8 cellular contexts compared by ENCODE assay signal in the genomic region with DNA sequence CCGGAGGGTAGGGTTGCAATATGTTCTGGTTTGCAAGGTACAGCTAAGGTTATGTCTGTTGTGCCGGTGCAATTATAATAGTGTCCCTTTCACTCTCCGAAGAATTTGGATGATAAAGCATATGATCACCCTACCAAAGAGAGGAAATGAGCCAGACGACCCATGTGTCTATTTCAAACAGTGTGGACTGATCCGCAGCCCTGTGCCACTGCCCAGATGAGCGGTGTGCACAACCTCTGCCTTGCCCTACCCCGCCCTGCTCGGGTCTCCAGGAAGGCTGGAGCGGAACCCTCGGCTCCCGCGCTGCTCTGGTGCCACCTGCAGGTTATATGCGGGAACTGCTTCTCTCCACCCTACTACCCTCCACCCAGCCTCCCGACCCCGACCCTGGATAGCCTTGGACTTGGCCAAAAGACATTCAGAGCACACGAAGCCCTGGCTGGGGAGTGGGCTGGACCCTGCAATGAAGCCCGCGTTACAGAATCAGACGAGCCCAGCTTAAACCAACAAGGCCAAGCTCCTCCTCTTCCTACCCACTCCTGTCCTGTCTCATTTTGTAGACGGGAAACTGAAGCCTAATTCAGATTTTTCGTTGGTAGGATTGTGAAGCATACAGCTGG.
DNase-seq lines count a peak whose midpoint lies in the region; ATAC-seq and TF ChIP-seq lines count a peak whose summit lies in the region.

No MANE protein-coding gene starts in this region.

- H3K27ac ChIP-seq in right cardiac atrium (ENCODE audit: low read length) = no peak overlapping the region

- TF ChIP-seq CTCF in AG04449 (IDR thresholded peaks at IDR 0.05; ENCODE audit: insufficient read depth, low read length, missing control alignments) = peak; percentile 85

- CTCF ChIA-PET in AG04449 (lab: Yijun Ruan, JAX) = interaction anchor here (0.5 to 4.9 kb wide), 28 partner anchors 8 to 596 kb away, joined by 3 to 46 read pairs (median 4); a partner anchor contains a TSS

- peaks cover 6% of the 10 kb centered on the region for H3K4me1 Mint-ChIP-seq in T-helper 17 cell

- intact Hi-C loops in right cardiac atrium (cut with DNase I) = loop anchor here (2.0 to 5.0 kb wide), 3 partner anchors 67 to 92 kb away; a partner anchor contains a TSS

- H3K4me3 ChIP-seq in AG04449 (ENCODE audit: low read depth, low read length) (peak overlapping the region; percentile 33), MG63 (no peak overlapping the region), right cardiac atrium (ENCODE audit: low read length) (no peak overlapping the region), skeletal muscle cell (ENCODE audit: low read depth, low read length) (peak overlapping the region; percentile 11)

- ATAC-seq in GM18868 (IDR thresholded peaks at IDR 0.05; ENCODE audit: unreplicated experiment) (peak; percentile 53), T-helper 17 cell (peak; percentile 95), right cardiac atrium (peak; percentile 94 to 95)

- 8% methylated on average over 21 of the region's 21 CpGs for WGBS in right cardiac atrium

- no peak overlapping the region for H3K27ac Mint-ChIP-seq in T-helper 17 cell

- no peak for DNase-seq in AG04449 (ENCODE audit: low read depth, low spot score)
- DNase-seq in MG63 = peak; percentile 69
- peak; percentile 37 to 52 (median 37) for DNase-seq in T-helper 17 cell
- DNase-seq in amniotic epithelial cell (ENCODE audit: low read depth) = peak; percentile 13
- peak; percentile 70 to 84 (median 84) for DNase-seq in right cardiac atrium
- no peak for DNase-seq in skeletal muscle cell (ENCODE audit: low read depth)
- DNase-seq in GF-D8 (lab: John Stamatoyannopoulos, UW) = no peak

- H3K4me3 Mint-ChIP-seq in T-helper 17 cell = no peak overlapping the region

- peaks cover 56% of the 10 kb centered on the region for H3K27me3 Mint-ChIP-seq in T-helper 17 cell

- no peaks in the 10 kb centered on the region for H3K4me1 ChIP-seq in right cardiac atrium (ENCODE audit: control insufficient read depth, insufficient read depth, low read length)

- peaks cover 24% of the 10 kb centered on the region for H3K27me3 ChIP-seq in MG63
- no peaks in the 10 kb centered on the region for H3K27me3 ChIP-seq in right cardiac atrium (ENCODE audit: control insufficient read depth, insufficient read depth)

- POLR2A ChIA-PET in AG04449 (lab: Yijun Ruan, JAX) = interaction anchor here (0.6 kb wide), 1 partner anchor 64 kb away, joined by 3 read pairs; no protein-coding TSS in a partner anchor

- no peaks in the 10 kb centered on the region for H3K36me3 ChIP-seq in MG63

- peaks cover 4% of the 10 kb centered on the region; the same call in 1 of the 2 replicates for H3K9me3 ChIP-seq in MG63
- H3K9me3 ChIP-seq in T-helper 17 cell (ENCODE audit: control insufficient read depth, low read length, poor library complexity, severe bottlenecking) = no peaks in the 10 kb centered on the region
- peaks cover 2% of the 10 kb centered on the region for H3K9me3 ChIP-seq in right cardiac atrium (ENCODE audit: control insufficient read depth, low read length)

- H3K36me3 Mint-ChIP-seq in T-helper 17 cell (ENCODE audit: low read depth) = peaks cover 5% of the 10 kb centered on the region

Comparison
In these comparisons a context has a peak if more than half of its experiments do, and no peak if none do; other contexts are left out.
1. DNase-seq: peak in MG63 (single experiment), T-helper 17 cell (3 of 3), amniotic epithelial cell (single experiment) and right cardiac atrium (3 of 3); none in AG04449 (single experiment), skeletal muscle cell (single experiment) and GF-D8 (single experiment).
2. H3K4me3 ChIP-seq: peak in AG04449 (single experiment) and skeletal muscle cell (single experiment); none in MG63 (single experiment) and right cardiac atrium (single experiment).
3. Peak in every context shown above with its lines, with median percentiles within 50 percentile points of each other: ATAC-seq.